Comparison of ENCODE assay signal across 12 cellular contexts in the genomic region with DNA sequence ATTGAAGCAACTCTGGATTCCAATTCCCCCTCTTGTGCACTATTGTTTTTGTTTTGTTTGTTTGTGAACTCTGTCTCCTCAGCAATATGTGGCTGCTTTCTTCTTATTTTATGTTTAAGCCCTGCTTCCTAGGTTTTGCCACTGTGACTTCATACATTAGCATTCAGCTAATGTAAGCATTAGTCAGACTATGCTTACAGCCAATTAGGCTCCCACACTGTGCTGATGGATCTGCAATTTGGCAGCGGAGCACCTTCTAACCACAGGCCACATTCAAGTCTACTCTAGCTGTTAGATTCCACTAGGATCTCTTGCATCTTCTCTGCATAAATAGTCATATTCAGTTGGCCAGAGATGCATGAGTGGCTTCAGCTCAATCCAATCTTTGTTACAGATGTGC. TPM values are rescaled to one million over a fixed set of nuclear protein-coding genes. Genes with fewer than 3 reads are reported as not detected.
DNase-seq lines count a peak whose midpoint lies in the region; ATAC-seq, FAIRE-seq and TF ChIP-seq lines count a peak whose summit lies in the region.
"Had no signal": no experiment of that assay in that cellular context is flagged by ENCODE, and none has a peak within 500 bp of the region (broad histone marks: within the 10 kb centered on the region; RNA-seq: fewer than 3 reads in every experiment).

No MANE protein-coding gene starts in this region.

- no peak overlapping the region for H3K4me2 ChIP-seq in osteoblast (ENCODE audit: insufficient read depth, low read length)

- TF ChIP-seq CTCF in osteoblast (IDR thresholded peaks at IDR 0.05; ENCODE audit: extremely low read depth, low read depth, low read length) (no peak), kidney (IDR thresholded peaks at IDR 0.05; ENCODE audit: borderline replicate concordance, extremely low read depth, insufficient read depth) (no peak), pancreas (IDR thresholded peaks at IDR 0.05) (no peak)

- H4K20me1 ChIP-seq in osteoblast (ENCODE audit: insufficient read depth, low read length): no peaks in the 10 kb centered on the region

- no peak for ATAC-seq in pancreas
- ATAC-seq: stimulated activated naive CD8-positive, alpha-beta T cell treated with anti-CD3 and anti-CD28 coated beads, Interleukin-15, amount 100 ng/mL, for 72 hours had no signal

- H3K4me3 ChIP-seq in osteoblast (ENCODE audit: insufficient read depth, low read length) (no peak overlapping the region), kidney (ENCODE audit: low read length in 2 of 2) (no peak overlapping the region), pancreas (no peak overlapping the region)

- H3K36me3 ChIP-seq in osteoblast (ENCODE audit: insufficient read depth, low read length): no peaks in the 10 kb centered on the region
- no peaks in the 10 kb centered on the region for H3K36me3 ChIP-seq in kidney (ENCODE audit: control insufficient read depth in 1 of 2, insufficient read depth in 2 of 2, low read length in 2 of 2)
- H3K36me3 ChIP-seq in pancreas: no peaks in the 10 kb centered on the region

- H3K9me3 ChIP-seq in osteoblast (ENCODE audit: low read depth, low read length) (peaks cover 2% of the 10 kb centered on the region), kidney (ENCODE audit: control insufficient read depth in 1 of 2, low read length in 2 of 2) (no peaks in the 10 kb centered on the region), pancreas (no peaks in the 10 kb centered on the region)

- no peaks in the 10 kb centered on the region for H3K79me2 ChIP-seq in osteoblast (ENCODE audit: insufficient read depth, low read length)

- DNase-seq in EL (peak; percentile 85), NCI-H226 (peak; percentile 73), epithelial cell of prostate (ENCODE audit: low read depth, low spot score) (peak; percentile 94), osteoblast (ENCODE audit: insufficient read length, low spot score, missing footprints) (peak; percentile 96), kidney (no peak), pancreas (no peak)
- no peak for DNase-seq in activated naive CD4-positive, alpha-beta T cell treated with anti-CD3 and anti-CD28 coated beads, Interleukin-2, amount 50 U/mL, for 16 hours
- DNase-seq: activated CD4-positive, alpha-beta T cell treated with anti-CD3 and anti-CD28 coated beads, Interleukin-2, amount 10 ng/mL, durations not matched to agents 24 days and 14 days; NCI-H526; stimulated activated CD4-positive, alpha-beta T cell treated with anti-CD3 and anti-CD28 coated beads, Interleukin-4, amount 100 ng/mL, for 24 hours; stimulated activated naive CD8-positive, alpha-beta T cell treated with anti-CD3 and anti-CD28 coated beads, Interleukin-15, amount 100 ng/mL, for 72 hours had no signal

- no peak overlapping the region for H2AFZ ChIP-seq in osteoblast (ENCODE audit: low read length)

- H3K27me3 ChIP-seq in osteoblast (ENCODE audit: insufficient read depth, low read length): no peaks in the 10 kb centered on the region
- no peaks in the 10 kb centered on the region for H3K27me3 ChIP-seq in pancreas

- intact Hi-C loops in kidney (cut with DNase I): no loop called here
- intact Hi-C loops in pancreas (cut with DNase I): no loop called here

- H3K4me1 ChIP-seq in osteoblast (ENCODE audit: insufficient read depth, low read length) (no peaks in the 10 kb centered on the region), kidney (ENCODE audit: control insufficient read depth in 1 of 2, insufficient read depth in 1 of 2, low read depth in 1 of 2, low read length in 2 of 2) (no peaks in the 10 kb centered on the region), pancreas (no peaks in the 10 kb centered on the region)

- WGBS in pancreas, 2 donors: 93 to 100% methylated on average over 1 of the region's 1 CpG

- H3K9ac ChIP-seq in kidney (ENCODE audit: low read length in 2 of 2): no peak overlapping the region

- FAIRE-seq in kidney (lab: Jason Lieb, UNC) (no peak), pancreas (lab: Jason Lieb, UNC) (no peak)
- FAIRE-seq: colon had no signal

- H3K27ac ChIP-seq in epithelial cell of prostate (peak overlapping the region; percentile 66), osteoblast (ENCODE audit: low read depth, low read length) (no peak overlapping the region), kidney (ENCODE audit: low read depth in 2 of 2, low read length in 2 of 2) (no peak overlapping the region), pancreas (no peak overlapping the region)

RNA-seq across cellular contexts. Expression of gene BICD2, which starts 9.6 kb away (rescaled TPM):
- 31.8 and 33.3 TPM in 2 replicates for total RNA-seq in osteoblast
- 25.2 TPM for total RNA-seq in kidney
- polyA plus RNA-seq in kidney (ENCODE audit: insufficient read depth, low read depth, low replicate concordance): 10.0 TPM
- 10 to 100 TPM in 1 of 6 donors, 1 to 10 TPM in 5; 5.6 to 13.2 (median 6.5) TPM for total RNA-seq in pancreas
- polyA plus RNA-seq in pancreas: 1 to 10 TPM; 4.9 to 5.4 TPM

Comparison
In these comparisons a context has a peak if more than half of its experiments do, and no peak if none do; other contexts are left out.
1. DNase-seq: peak in EL (single experiment), NCI-H226 (single experiment), epithelial cell of prostate (single experiment) and osteoblast (single experiment); none in kidney (single experiment), activated naive CD4-positive, alpha-beta T cell treated with anti-CD3 and anti-CD28 coated beads, Interleukin-2, amount 50 U/mL, for 16 hours (single experiment) and pancreas (0 of 6).